Comparison of ENCODE assay signal across 1 cellular context in genomic region chr16:34054137-34054536, GRCh38.
A peak's percentile ranks its signal among the peaks of the same experiment; 100 is the strongest.
TF ChIP-seq lines count a peak whose summit lies in the region.

No MANE protein-coding gene starts in this region.

TF ChIP-seq in HepG2, 621 proteins besides CTCF, POLR2A, EP300 and RAD21 (continued from another document):
- TF ChIP-seq SKIL (CRISPR knock-in tag; IDR thresholded peaks at IDR 0.05; ENCODE audit: borderline replicate concordance), result no peak
- TF ChIP-seq ZNF24 (IDR thresholded peaks at IDR 0.05), result peak; percentile 77; the same call in 1 of the 2 replicates
- TF ChIP-seq CREB1 (IDR thresholded peaks at IDR 0.05), result peak; percentile 49; the same call in 1 of the 2 replicates
- no peak for TF ChIP-seq CREB1 (CRISPR knock-in tag; IDR thresholded peaks at IDR 0.05)
